8 cellular contexts compared by ENCODE assay signal in the genomic region with DNA sequence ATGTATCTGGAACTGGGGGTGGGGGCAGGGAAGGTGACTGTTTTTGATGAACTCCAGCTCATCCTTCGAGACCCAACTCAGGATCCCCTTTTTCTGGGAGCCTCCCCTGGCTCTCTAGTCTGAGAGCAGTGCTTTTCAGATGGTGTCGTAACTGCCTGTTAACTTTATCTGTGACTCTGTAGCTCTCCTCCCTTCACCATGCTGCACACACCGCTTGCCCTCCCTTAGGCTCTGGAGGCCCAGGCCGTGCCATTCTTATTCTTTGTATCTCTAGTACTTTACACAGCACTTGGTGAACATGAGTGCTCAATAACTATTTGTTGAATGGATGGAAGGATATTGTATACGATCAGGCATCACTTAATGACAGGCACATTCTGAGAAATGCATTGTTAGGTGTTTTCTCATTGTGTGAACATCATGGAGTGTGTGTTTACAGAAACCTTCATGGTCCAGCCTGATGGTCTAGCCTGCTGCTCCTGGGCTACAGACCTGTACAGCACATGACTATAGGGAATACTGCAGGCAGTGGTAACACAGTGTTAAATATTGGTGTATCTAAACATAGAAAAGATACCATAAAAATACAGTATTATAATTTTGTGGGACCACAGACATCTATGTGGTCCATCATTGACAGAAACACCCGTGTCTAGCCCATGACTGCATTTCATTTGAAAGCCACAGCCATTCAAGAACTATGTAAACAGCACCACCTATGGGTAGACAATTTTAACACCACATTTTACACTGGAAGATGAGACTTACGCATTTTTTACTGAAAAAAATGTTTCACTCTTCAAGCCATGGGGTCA.
DNase-seq lines count a peak whose midpoint lies in the region; ATAC-seq, FAIRE-seq and TF ChIP-seq lines count a peak whose summit lies in the region.

No MANE protein-coding gene starts in this region.

- H2AFZ ChIP-seq in H1 (ENCODE audit: low read length): no peak overlapping the region

- no peak overlapping the region for H2BK15ac ChIP-seq in H1 (ENCODE audit: low read length)
- no peak overlapping the region for H2BK15ac ChIP-seq in mesendoderm (replicated peaks; ENCODE audit: low read depth)

- H2BK120ac ChIP-seq in H1 (replicated peaks; ENCODE audit: low read depth, low read length) (no peak overlapping the region), mesendoderm (ENCODE audit: low read depth, low read length) (no peak overlapping the region)

- no peak for TF ChIP-seq EP300 in H1 (IDR thresholded peaks at IDR 0.05; ENCODE audit: borderline replicate concordance in 1 of 2, low read depth in 2 of 2, low read length in 2 of 2)

- no peaks in the 10 kb centered on the region for H3K79me2 ChIP-seq in H1 (ENCODE audit: control insufficient read depth in 1 of 2, insufficient read depth in 2 of 2, low read length in 2 of 2)
- H3K79me2 ChIP-seq in mesendoderm (ENCODE audit: control insufficient read depth, insufficient read depth, low read length): no peaks in the 10 kb centered on the region

- no peak overlapping the region for H4K91ac ChIP-seq in H1 (replicated peaks; ENCODE audit: insufficient read length, low read length)

- H2AK5ac ChIP-seq in H1 (ENCODE audit: low read depth, low read length) (no peak overlapping the region), mesendoderm (ENCODE audit: low read length) (no peak overlapping the region)

- H3K27ac ChIP-seq in H1 (ENCODE audit: low read depth, low read length) (no peak overlapping the region), mesendoderm (ENCODE audit: low read depth, low read length) (no peak overlapping the region)

- peaks cover 8 to 31% (median 24%) of the 10 kb centered on the region in 4 experiments for H3K4me1 ChIP-seq in H1 (replicated peaks in 1 of 4; ENCODE audit: control insufficient read depth in 3 of 4, insufficient read depth in 4 of 4, low read length in 3 of 4)
- no peaks in the 10 kb centered on the region for H3K4me1 ChIP-seq in mesendoderm (ENCODE audit: control insufficient read depth, low read depth, low read length)

- H2BK5ac ChIP-seq in H1 (ENCODE audit: low read depth, low read length): no peak overlapping the region
- H2BK5ac ChIP-seq in mesendoderm (ENCODE audit: low read length): no peak overlapping the region

- H3K4me3 ChIP-seq in H1 (ENCODE audit: extremely low read depth in 1 of 4, insufficient read depth in 2 of 4, low read depth in 3 of 4, low read length in 4 of 4) (no peak overlapping the region), mesendoderm (ENCODE audit: low read length) (no peak overlapping the region)

- peak; percentile 74 for FAIRE-seq in H1 (lab: Jason Lieb, UNC)

- peak; percentile 73 for TF ChIP-seq CTCF in LNCAP (IDR thresholded peaks at IDR 0.05)
- peak in 2 of 3 experiments; percentile 49 to 68; a peak in 2 of 4 replicates for TF ChIP-seq CTCF in H1 (IDR thresholded peaks at IDR 0.05; ENCODE audit: control extremely low read depth in 1 of 3, insufficient read depth in 1 of 3, low read depth in 1 of 3, low read length in 3 of 3)

- POLR2A ChIA-PET in H1 (lab: Charles Lee; ENCODE audit: partially characterized antibody): interaction anchor here (1.1 kb wide), 1 partner anchor 150 kb away, joined by 3 read pairs; no protein-coding TSS in a partner anchor

- ATAC-seq in GM18519 (IDR thresholded peaks at IDR 0.05; ENCODE audit: low FRiP score, unreplicated experiment) (peak; percentile 68), HG02678 (IDR thresholded peaks at IDR 0.05; ENCODE audit: unreplicated experiment) (no peak)

- DNase-seq in CMK (ENCODE audit: low read depth): peak; percentile 22
- DNase-seq in RPMI7951 (ENCODE audit: low read depth): peak; percentile 52
- DNase-seq in H1 (ENCODE audit: low read depth in 1 of 2, low spot score in 2 of 2): no peak
- DNase-seq in mesendoderm: peak; percentile 59
- DNase-seq in COLO668 (lab: John Stamatoyannopoulos, UW; ENCODE audit: unreplicated experiment): no peak

- no peak overlapping the region for H2BK12ac ChIP-seq in H1 (ENCODE audit: low read depth, low read length)

- peaks cover 0 to 2% of the 10 kb centered on the region in 2 experiments for H4K20me1 ChIP-seq in H1 (replicated peaks in 1 of 2; ENCODE audit: control insufficient read depth in 1 of 2, insufficient read depth in 2 of 2, low read length in 2 of 2)

- H3K23me2 ChIP-seq in H1 (ENCODE audit: low read depth, low read length): no peaks in the 10 kb centered on the region

- no peaks in the 10 kb centered on the region for H3K9me3 ChIP-seq in H1 (ENCODE audit: insufficient read depth in 2 of 2, low read depth in 1 of 2, low read length in 1 of 2)

- no peak overlapping the region for H3K14ac ChIP-seq in H1 (ENCODE audit: insufficient read length)

- 0 out of 4 replicates have a peak overlapping the region, but pooled peaks of 1 of the 2 experiments have one; percentile 1 for H3K4me2 ChIP-seq in H1 (ENCODE audit: insufficient read depth in 1 of 2, low read depth in 2 of 2, low read length in 2 of 2)
- H3K4me2 ChIP-seq in mesendoderm (ENCODE audit: low read length): no peak overlapping the region

- H4K8ac ChIP-seq in H1 (ENCODE audit: extremely low read depth, insufficient read depth, low read length): no peak overlapping the region
- H4K8ac ChIP-seq in mesendoderm (ENCODE audit: low read depth, low read length): no peak overlapping the region

- no peaks in the 10 kb centered on the region for H3K79me1 ChIP-seq in H1 (ENCODE audit: low read depth, low read length)
- no peaks in the 10 kb centered on the region for H3K79me1 ChIP-seq in mesendoderm (ENCODE audit: low read length)

- H3K23ac ChIP-seq in H1 (ENCODE audit: insufficient read length): no peak overlapping the region
- no peak overlapping the region for H3K23ac ChIP-seq in mesendoderm (ENCODE audit: low read length)

- H3K18ac ChIP-seq in H1 (ENCODE audit: extremely low read depth, low read length) (no peak overlapping the region), mesendoderm (ENCODE audit: low read length) (no peak overlapping the region)

- H3K9ac ChIP-seq in H1 (replicated peaks in 1 of 4; ENCODE audit: extremely low read depth in 1 of 4, low read depth in 3 of 4, low read length in 3 of 4) (no peak overlapping the region), mesendoderm (ENCODE audit: low read length) (no peak overlapping the region)

- no peak overlapping the region for H2BK20ac ChIP-seq in H1 (ENCODE audit: low read length)

- H3K56ac ChIP-seq in H1 (replicated peaks; ENCODE audit: insufficient read length, low read depth, low read length) (no peak overlapping the region), mesendoderm (ENCODE audit: low read length) (no peak overlapping the region)

- CTCF ChIA-PET in H1 (lab: Charles Lee; ENCODE audit: partially characterized antibody): interaction anchor here (0.6 to 11.0 kb wide), 46 partner anchors 11 to 757 kb away, joined by 3 to 152 read pairs (median 4); a partner anchor contains a TSS

- peak; percentile 87 to 88 for TF ChIP-seq RAD21 in H1 (IDR thresholded peaks at IDR 0.05 in 1 of 2, conservative IDR thresholded peaks at IDR 0.05 in 1 of 2; ENCODE audit: low read depth in 2 of 2, low read length in 2 of 2)

- no peaks in the 10 kb centered on the region for H3K36me3 ChIP-seq in H1 (ENCODE audit: control insufficient read depth in 2 of 4, insufficient read depth in 4 of 4, low read length in 3 of 4)
- H3K36me3 ChIP-seq in mesendoderm (ENCODE audit: control insufficient read depth, insufficient read depth, low read length): no peaks in the 10 kb centered on the region

- no peaks in the 10 kb centered on the region; a peak in 1 of 7 replicates for H3K27me3 ChIP-seq in H1 (replicated peaks in 1 of 4; ENCODE audit: control insufficient read depth in 3 of 4, extremely low read depth in 1 of 4, insufficient read depth in 3 of 4, low read length in 3 of 4)
- peaks cover 10% of the 10 kb centered on the region for H3K27me3 ChIP-seq in mesendoderm (ENCODE audit: insufficient read depth, low read length, poor library complexity)

- WGBS in H1 (ENCODE audit: extremely low coverage in 1 of 2, insufficient coverage in 1 of 2, insufficient read length in 1 of 2, insufficient replicate concordance in 2 of 2, low coverage in 1 of 2, low lambda C conversion rate in 2 of 2, missing lambda C conversion rate in 1 of 2), 2 experiments: 63% methylated on average over 7 of the region's 7 CpGs; no CpG with 5 or more reads in 1 of the 2 experiments
- WGBS in mesendoderm (ENCODE audit: extremely low coverage, insufficient coverage, low lambda C conversion rate): no CpG with 5 or more reads among the region's 7 CpGs

- H3K4ac ChIP-seq in H1 (replicated peaks; ENCODE audit: insufficient read length, low read depth, low read length) (no peak overlapping the region), mesendoderm (ENCODE audit: low read depth, low read length) (no peak overlapping the region)

- H4K5ac ChIP-seq in H1 (ENCODE audit: insufficient read length, low read depth, low read length): no peak overlapping the region
- H4K5ac ChIP-seq in mesendoderm (ENCODE audit: low read length): no peak overlapping the region

- TF ChIP-seq POLR2A in H1 (IDR thresholded peaks at IDR 0.05; ENCODE audit: control extremely low read depth in 1 of 2, low read depth in 2 of 2, low read length in 2 of 2): no peak

TF ChIP-seq in H1, 55 proteins besides CTCF, POLR2A, EP300 and RAD21:
- TF ChIP-seq GABPA (IDR thresholded peaks at IDR 0.05; ENCODE audit: borderline replicate concordance, insufficient read depth, low read length) (no peak), BRCA1 (IDR thresholded peaks at IDR 0.05; ENCODE audit: low read depth, low read length) (no peak), CHD2 (IDR thresholded peaks at IDR 0.05; ENCODE audit: low read length) (no peak), CBX8 (IDR thresholded peaks at IDR 0.05; ENCODE audit: borderline replicate concordance, low read depth, low read length) (no peak), CEBPB (IDR thresholded peaks at IDR 0.05; ENCODE audit: low read depth, low read length) (no peak), SP2 (IDR thresholded peaks at IDR 0.05; ENCODE audit: low read length) (no peak), BCL11A (IDR thresholded peaks at IDR 0.05; ENCODE audit: low read depth in 2 of 2, low read length in 2 of 2) (no peak), CBX5 (IDR thresholded peaks at IDR 0.05; ENCODE audit: low read depth, low read length) (no peak), JUND (IDR thresholded peaks at IDR 0.05; ENCODE audit: low read length) (no peak), GTF2F1 (IDR thresholded peaks at IDR 0.05; ENCODE audit: borderline replicate concordance, low read depth, low read length) (no peak), RXRA (IDR thresholded peaks at IDR 0.05; ENCODE audit: insufficient read depth, low read depth, low read length) (no peak), SP1 (IDR thresholded peaks at IDR 0.05; ENCODE audit: low read depth, low read length) (no peak), NRF1 (IDR thresholded peaks at IDR 0.05; ENCODE audit: low read depth, low read length) (no peak), SRF (IDR thresholded peaks at IDR 0.05; ENCODE audit: low read depth, low read length) (no peak)
- TF ChIP-seq, protein P1, sequence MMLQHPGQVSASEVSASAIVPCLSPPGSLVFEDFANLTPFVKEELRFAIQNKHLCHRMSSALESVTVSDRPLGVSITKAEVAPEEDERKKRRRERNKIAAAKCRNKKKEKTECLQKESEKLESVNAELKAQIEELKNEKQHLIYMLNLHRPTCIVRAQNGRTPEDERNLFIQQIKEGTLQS (IDR thresholded peaks at IDR 0.05; ENCODE audit: insufficient read depth, low read depth, low read length): no peak
TF ChIP-seq in H1: peak in this region for 0.

Comparison
In these comparisons a context has a peak if more than half of its experiments do, and no peak if none do; other contexts are left out.
1. DNase-seq: peak in CMK (single experiment), RPMI7951 (single experiment) and mesendoderm (single experiment); none in H1 (0 of 2) and COLO668 (single experiment).